ENCODE assay signal across 9 cellular contexts in genomic region chr9:121198512-121199042, GRCh38. TPM values are rescaled to one million over a fixed set of nuclear protein-coding genes. Genes with fewer than 3 reads are reported as not detected.
A peak's percentile ranks its signal among the peaks of the same experiment; 100 is the strongest.
DNase-seq lines count a peak whose midpoint lies in the region; ATAC-seq and TF ChIP-seq lines count a peak whose summit lies in the region.
"Had no signal": no experiment of that assay in that cellular context is flagged by ENCODE, and none has a peak within 500 bp of the region (broad histone marks: within the 10 kb centered on the region; RNA-seq: fewer than 3 reads in every experiment).

No MANE protein-coding gene starts in this region.

- peak overlapping the region; percentile 90 for H3K4me3 Mint-ChIP-seq in osteocyte (ENCODE audit: unreplicated experiment)

- H3K27ac ChIP-seq in DOHH2 (ENCODE audit: low read depth, low read length) = no peak overlapping the region
- no peak overlapping the region for H3K27ac ChIP-seq in OCI-LY7 (ENCODE audit: low read depth, low read length, poor library complexity, severe bottlenecking)

- no peak overlapping the region for H2AFZ ChIP-seq in OCI-LY7 (ENCODE audit: low read length)

- no peaks in the 10 kb centered on the region for H3K36me3 Mint-ChIP-seq in osteocyte (ENCODE audit: unreplicated experiment)

- peak overlapping the region; percentile 43 for H3K9ac ChIP-seq in endocrine pancreas (ENCODE audit: control insufficient read depth, insufficient read depth, low read length)

- no peaks in the 10 kb centered on the region for H3K9me2 ChIP-seq in DOHH2 (replicated peaks; ENCODE audit: control insufficient read depth, low read length)
- no peaks in the 10 kb centered on the region for H3K9me2 ChIP-seq in OCI-LY7 (ENCODE audit: insufficient read depth, low read length)

- H3K36me3 ChIP-seq in DOHH2 (ENCODE audit: control insufficient read depth, low read length) (peaks cover 37% of the 10 kb centered on the region), OCI-LY7 (ENCODE audit: insufficient read depth, low read length) (peaks cover 22% of the 10 kb centered on the region; the same call in 1 of the 2 replicates), endocrine pancreas (ENCODE audit: control insufficient read depth, insufficient read depth, low read length) (no peaks in the 10 kb centered on the region), H7 (replicated peaks; ENCODE audit: control insufficient read depth, insufficient read depth, low read length) (no peaks in the 10 kb centered on the region)

- H3K27me3 ChIP-seq in DOHH2 (ENCODE audit: control insufficient read depth, low read length) (no peaks in the 10 kb centered on the region), endocrine pancreas (ENCODE audit: control insufficient read depth, insufficient read depth, low read length) (no peaks in the 10 kb centered on the region), H7 (ENCODE audit: control insufficient read depth, insufficient read depth, low read length) (no peaks in the 10 kb centered on the region)

- no peaks in the 10 kb centered on the region for H3K27me3 Mint-ChIP-seq in osteocyte (ENCODE audit: unreplicated experiment)

- CTCF ChIA-PET in OCI-LY7 (lab: Charles Lee; ENCODE audit: unreplicated experiment) = interaction anchor here (1.4 kb wide), 1 partner anchor 13 kb away, joined by 3 read pairs; no protein-coding TSS in a partner anchor

- BruUV-seq in OCI-LY7 (replicated peaks; lab: Mats Ljungman, UMichigan) = no TSS peak

- H3K4me3 ChIP-seq in DOHH2 (ENCODE audit: low read length) = peak overlapping the region; percentile 80
- H3K4me3 ChIP-seq in OCI-LY7 (ENCODE audit: low read depth, low read length, poor library complexity, severe bottlenecking) = peak overlapping the region; percentile 99
- peak overlapping the region; percentile 88 for H3K4me3 ChIP-seq in endocrine pancreas (ENCODE audit: control insufficient read depth, insufficient read depth, low read length)
- H3K4me3 ChIP-seq in H7 (ENCODE audit: insufficient read depth, low read depth, low read length) = no peak overlapping the region

- POLR2A ChIA-PET in OCI-LY7 (lab: Charles Lee) = interaction anchor here (0.7 to 3.4 kb wide), 6 partner anchors 13 to 130 kb away, joined by 3 to 14 read pairs (median 4); no protein-coding TSS in a partner anchor

- peaks cover 36% of the 10 kb centered on the region for H4K20me1 ChIP-seq in DOHH2 (ENCODE audit: control insufficient read depth, insufficient read depth, low read depth, low read length)
- peaks cover 59% of the 10 kb centered on the region for H4K20me1 ChIP-seq in OCI-LY7 (ENCODE audit: insufficient read depth, low read length)

- H3K9me3 ChIP-seq in DOHH2 (ENCODE audit: control insufficient read depth, insufficient read depth, low read length) (no peaks in the 10 kb centered on the region), OCI-LY7 (ENCODE audit: low read length) (no peaks in the 10 kb centered on the region), endocrine pancreas (ENCODE audit: control insufficient read depth, low read length) (no peaks in the 10 kb centered on the region)

- H3K27ac Mint-ChIP-seq in osteocyte (ENCODE audit: unreplicated experiment) = no peak overlapping the region

- peaks cover 93% of the 10 kb centered on the region for H3K79me2 ChIP-seq in DOHH2 (ENCODE audit: control insufficient read depth, low read length)
- peaks cover 85% of the 10 kb centered on the region for H3K79me2 ChIP-seq in OCI-LY7 (ENCODE audit: insufficient read depth, low read depth, low read length)

- DNase-seq in OCI-LY7 (ENCODE audit: low spot score) (no peak), osteocyte (ENCODE audit: extremely low spot score, unreplicated experiment) (no peak), H7 (no peak)
- DNase-seq in stimulated activated CD4-positive, alpha-beta T cell treated with anti-CD3 and anti-CD28 coated beads, Interleukin-15, amount 100 ng/mL, for 24 hours = no peak
- DNase-seq: NCI-H1436; stimulated activated naive CD4-positive, alpha-beta T cell treated with Interleukin-2 at 50 U/mL for 16 hours had no signal

- peaks cover 67% of the 10 kb centered on the region for H3K4me1 Mint-ChIP-seq in osteocyte (ENCODE audit: unreplicated experiment)

- peak overlapping the region; percentile 93 for H3K4me2 ChIP-seq in DOHH2 (ENCODE audit: low read length)
- H3K4me2 ChIP-seq in OCI-LY7 (ENCODE audit: low read length) = peak overlapping the region; percentile 98

- TF ChIP-seq CTCF in DOHH2 (IDR thresholded peaks at IDR 0.05; ENCODE audit: low read depth, low read length, poor library complexity, severe bottlenecking) (no peak), OCI-LY7 (conservative IDR thresholded peaks at IDR 0.05; ENCODE audit: low read length) (no peak), osteocyte (IDR thresholded peaks at IDR 0.05) (no peak)

- H3K4me1 ChIP-seq in DOHH2 (ENCODE audit: control insufficient read depth, low read length) = peaks cover 80% of the 10 kb centered on the region
- H3K4me1 ChIP-seq in OCI-LY7 (ENCODE audit: insufficient read depth, low read length, poor library complexity, severe bottlenecking) = peaks cover 72% of the 10 kb centered on the region
- peaks cover 52% of the 10 kb centered on the region for H3K4me1 ChIP-seq in endocrine pancreas (ENCODE audit: control insufficient read depth, insufficient read depth, low read length)

- ATAC-seq in HG02885 (IDR thresholded peaks at IDR 0.05; ENCODE audit: poor library complexity, unreplicated experiment) = no peak

- H3K9me3 Mint-ChIP-seq in osteocyte (ENCODE audit: unreplicated experiment) = no peaks in the 10 kb centered on the region

- intact Hi-C loops in OCI-LY7 (cut with micrococcal nuclease; ENCODE audit: unreplicated experiment) = no loop called here

- H3F3A ChIP-seq in DOHH2 (ENCODE audit: control insufficient read depth, insufficient read depth) = peaks cover 2% of the 10 kb centered on the region; the same call in 1 of the 2 replicates

RNA-seq across cellular contexts. Expression of gene RAB14, which starts 3.1 kb away (rescaled TPM):
- 8.1 and 8.6 TPM in 2 replicates for total RNA-seq in OCI-LY7 (2014; rRNA removed; shearing (Covaris generic))
- total RNA-seq in OCI-LY7 (2022) = 37.1 and 37.2 TPM in 2 replicates
- 64.0 and 68.4 TPM in 2 replicates for total RNA-seq in osteocyte
- total RNA-seq in H7 (2014; rRNA removed; shearing (Covaris generic)) = 19.5 and 22.1 TPM in 2 replicates
